28 cellular contexts compared by ENCODE assay signal in genomic region chr12:54144738-54145137, GRCh38.
"Had no signal": no experiment of that assay in that cellular context is flagged by ENCODE, and none has a peak within 500 bp of the region (broad histone marks: within the 10 kb centered on the region; RNA-seq: fewer than 3 reads in every experiment).

No MANE protein-coding gene starts in this region.

- H3K36me3 ChIP-seq: colonic mucosa, gastroesophageal sphincter, heart left ventricle, left lung, neural progenitor cell, sigmoid colon, tibial nerve, upper lobe of right lung, uterus had no signal

- H3K4me1 ChIP-seq: colonic mucosa, left lung, psoas muscle, upper lobe of right lung had no signal

- H3K9me3 Mint-ChIP-seq: dendritic cell treated with granulocyte-macrophage colony-stimulating factor and Interleukin-4, amounts not matched to agents 40 ng/mL and 50 ng/mL, for 4 days; endodermal cell; naive thymus-derived CD4-positive, alpha-beta T cell; nephron; neural progenitor cell; stimulated activated memory B cell treated with anti-CD40 and anti-IgM and Interleukin-4, amounts not matched to agents 10 μg/mL and 1 μg/mL and 100 μg/mL, for 72 hours had no signal

- H3K27ac Mint-ChIP-seq: dendritic cell treated with granulocyte-macrophage colony-stimulating factor and Interleukin-4, amounts not matched to agents 40 ng/mL and 50 ng/mL, for 4 days; endodermal cell; naive thymus-derived CD4-positive, alpha-beta T cell; neural progenitor cell; stimulated activated memory B cell treated with anti-CD40 and anti-IgM and Interleukin-4, amounts not matched to agents 10 μg/mL and 1 μg/mL and 100 μg/mL, for 72 hours had no signal

- H3K4me3 Mint-ChIP-seq: dendritic cell treated with granulocyte-macrophage colony-stimulating factor and Interleukin-4, amounts not matched to agents 40 ng/mL and 50 ng/mL, for 4 days; endodermal cell; naive thymus-derived CD4-positive, alpha-beta T cell; neural progenitor cell; stimulated activated memory B cell treated with anti-CD40 and anti-IgM and Interleukin-4, amounts not matched to agents 10 μg/mL and 1 μg/mL and 100 μg/mL, for 72 hours had no signal

- H2AFZ ChIP-seq: hepatocyte, neural progenitor cell had no signal

- H3K36me3 Mint-ChIP-seq: neural progenitor cell; stimulated activated memory B cell treated with anti-CD40 and anti-IgM and Interleukin-4, amounts not matched to agents 10 μg/mL and 1 μg/mL and 100 μg/mL, for 72 hours had no signal

- DNase-seq: colonic mucosa; effector CD8-positive, alpha-beta T cell; endodermal cell; foreskin fibroblast; heart left ventricle; left cardiac atrium; left lung; mesenchymal stem cell; midbrain; naive thymus-derived CD4-positive, alpha-beta T cell; psoas muscle; right cardiac atrium; sigmoid colon; stimulated activated CD4-positive, alpha-beta T cell treated with anti-CD3 and anti-CD28 coated beads, Interleukin-2, amount 100 ng/mL, for 24 hours; stimulated activated CD4-positive, alpha-beta T cell treated with anti-CD3 and anti-CD28 coated beads, Interleukin-4, amount 100 ng/mL, for 24 hours; stimulated activated naive CD8-positive, alpha-beta T cell treated with anti-CD3 and anti-CD28 coated beads, Interleukin-15, Interleukin-2, amounts not matched to agents 100 U/mL and 50 U/mL, for 24 hours; testis; upper lobe of right lung; uterus had no signal

- H3K27ac ChIP-seq: colonic mucosa, epithelial cell of prostate, gastroesophageal sphincter, heart left ventricle, hepatocyte, left lung, neural progenitor cell, psoas muscle, sigmoid colon, testis, upper lobe of right lung, uterus had no signal

- H3K4me3 ChIP-seq: colonic mucosa, gastroesophageal sphincter, heart left ventricle, hepatocyte, left lung, neural progenitor cell, psoas muscle, sigmoid colon, testis, tibial nerve, upper lobe of right lung, uterus had no signal

- H3K4me1 Mint-ChIP-seq: naive thymus-derived CD4-positive, alpha-beta T cell; stimulated activated memory B cell treated with anti-CD40 and anti-IgM and Interleukin-4, amounts not matched to agents 10 μg/mL and 1 μg/mL and 100 μg/mL, for 72 hours had no signal

- H3K27me3 ChIP-seq: gastroesophageal sphincter, hepatocyte, sigmoid colon, testis, tibial nerve, uterus had no signal

- H3K79me2 ChIP-seq: hepatocyte had no signal

- H3K9ac ChIP-seq: neural progenitor cell had no signal

- H3K9me3 ChIP-seq: colonic mucosa, gastroesophageal sphincter, heart left ventricle, left lung, psoas muscle, sigmoid colon, testis, tibial nerve, upper lobe of right lung, uterus had no signal

- ATAC-seq: esophagus mucosa; gastroesophageal sphincter; heart left ventricle; left cardiac atrium; left lung; naive thymus-derived CD4-positive, alpha-beta T cell; psoas muscle; right cardiac atrium; stimulated activated memory B cell treated with anti-CD40 and anti-IgM and Interleukin-4, amounts not matched to agents 10 μg/mL and 1 μg/mL and 100 μg/mL, for 72 hours; stimulated activated naive CD8-positive, alpha-beta T cell treated with anti-CD3 and anti-CD28 coated beads, Interleukin-15, Interleukin-2, amounts not matched to agents 100 U/mL and 50 U/mL, for 24 hours; upper lobe of right lung had no signal

- H3K4me2 ChIP-seq: hepatocyte, neural progenitor cell had no signal
